34 cellular contexts compared by ENCODE assay signal in genomic region chr6:167872538-167873210, GRCh38. TPM values are rescaled to one million over a fixed set of nuclear protein-coding genes. Genes with fewer than 3 reads are reported as not detected.
DNase-seq lines count a peak whose midpoint lies in the region; ATAC-seq, FAIRE-seq and TF ChIP-seq lines count a peak whose summit lies in the region.
"Had no signal": no experiment of that assay in that cellular context is flagged by ENCODE, and none has a peak within 500 bp of the region (broad histone marks: within the 10 kb centered on the region; RNA-seq: fewer than 3 reads in every experiment).

No MANE protein-coding gene starts in this region.

- H3K36me3 ChIP-seq in KMS-11 (ENCODE audit: insufficient read depth) (no peaks in the 10 kb centered on the region), thyroid gland (peaks cover 4 to 9% of the 10 kb centered on the region in 2 donors)
- H3K36me3 ChIP-seq: uterus had no signal

- peaks cover 5% of the 10 kb centered on the region for H3K4me1 Mint-ChIP-seq in activated T-helper 1 cell treated with anti-CD3 and anti-CD28 coated beads, Interleukin-12 subunit alpha, Interleukin-12 subunit beta, Interleukin-2, Interleukin-4 antibody, amounts not matched to agents 30 ng/mL and 10 ng/mL and 1 ng/mL, durations not matched to agents 14 hours and 24 hours and 36 hours (ENCODE audit: low read depth)
- H3K4me1 Mint-ChIP-seq: GM23338, natural killer cell had no signal

- peak overlapping the region; percentile 12; the same call in 1 of the 2 replicates for H3K27ac ChIP-seq in KMS-11
- H3K27ac ChIP-seq in thyroid gland = no peak overlapping the region
- H3K27ac ChIP-seq: heart left ventricle, SK-N-MC, testis, uterus, VCaP had no signal

- intact Hi-C loops in activated T-helper 1 cell treated with anti-CD3 and anti-CD28 coated beads, Interleukin-12 subunit alpha, Interleukin-12 subunit beta, Interleukin-2, Interleukin-4 antibody, amounts not matched to agents 30 ng/mL and 10 ng/mL and 1 ng/mL, durations not matched to agents 14 hours and 24 hours and 36 hours (cut with micrococcal nuclease) = no loop called here
- intact Hi-C loops in thyroid gland (cut with DNase I) = no loop called here

- H3K4me1 ChIP-seq in KMS-11 (ENCODE audit: low read depth, poor library complexity, severe bottlenecking) (peaks cover 26% of the 10 kb centered on the region), thyroid gland (no peaks in the 10 kb centered on the region)
- H3K4me1 ChIP-seq: heart left ventricle, testis, uterus had no signal

- H3K27me3 Mint-ChIP-seq in activated T-helper 1 cell treated with anti-CD3 and anti-CD28 coated beads, Interleukin-12 subunit alpha, Interleukin-12 subunit beta, Interleukin-2, Interleukin-4 antibody, amounts not matched to agents 30 ng/mL and 10 ng/mL and 1 ng/mL, durations not matched to agents 14 hours and 24 hours and 36 hours (ENCODE audit: insufficient read depth) = peaks cover 2% of the 10 kb centered on the region
- H3K27me3 Mint-ChIP-seq: T-helper 17 cell had no signal

- in situ Hi-C loops in astrocyte of the spinal cord (cut with HindIII; ENCODE audit: low sequenced_read_pairs) = no loop called here

- TF ChIP-seq POLR2A in GM12891 (IDR thresholded peaks at IDR 0.05; ENCODE audit: low read depth, low read length) (no peak), thyroid gland (IDR thresholded peaks at IDR 0.05) (no peak)

- H3K9me3 ChIP-seq in thyroid gland = no peaks in the 10 kb centered on the region
- H3K9me3 ChIP-seq: heart left ventricle, MG63, testis, uterus had no signal

- no peak overlapping the region for H3K27ac Mint-ChIP-seq in activated T-helper 1 cell treated with anti-CD3 and anti-CD28 coated beads, Interleukin-12 subunit alpha, Interleukin-12 subunit beta, Interleukin-2, Interleukin-4 antibody, amounts not matched to agents 30 ng/mL and 10 ng/mL and 1 ng/mL, durations not matched to agents 14 hours and 24 hours and 36 hours
- H3K27ac Mint-ChIP-seq: effector memory CD8-positive, alpha-beta T cell; GM23338; natural killer cell; T-helper 17 cell had no signal

- H3K36me3 Mint-ChIP-seq in activated T-helper 1 cell treated with anti-CD3 and anti-CD28 coated beads, Interleukin-12 subunit alpha, Interleukin-12 subunit beta, Interleukin-2, Interleukin-4 antibody, amounts not matched to agents 30 ng/mL and 10 ng/mL and 1 ng/mL, durations not matched to agents 14 hours and 24 hours and 36 hours (ENCODE audit: low read depth) = peaks cover 15% of the 10 kb centered on the region
- H3K36me3 Mint-ChIP-seq: natural killer cell had no signal

- TF ChIP-seq CTCF in KMS-11 (conservative IDR thresholded peaks at IDR 0.05; ENCODE audit: low read depth, low read length) (no peak), astrocyte of the spinal cord (IDR thresholded peaks at IDR 0.05; ENCODE audit: low read depth, low read length) (no peak), thyroid gland (IDR thresholded peaks at IDR 0.05) (no peak)

- DNase-seq in GM12891 (ENCODE audit: insufficient read length, low spot score) (no peak), astrocyte of the spinal cord (ENCODE audit: low read depth, low spot score) (peak; percentile 56), thyroid gland (no peak), T-helper 9 cell (no peak)
- DNase-seq in activated T-helper 1 cell treated with anti-CD3 and anti-CD28 coated beads, Interleukin-12 subunit alpha, Interleukin-12 subunit beta, Interleukin-2, Interleukin-4 antibody, amounts not matched to agents 30 ng/mL and 10 ng/mL and 1 ng/mL, durations not matched to agents 14 hours and 24 hours and 36 hours (ENCODE audit: low spot score) = no peak
- DNase-seq: 8988T; activated CD4-positive, alpha-beta T cell treated with anti-CD3 and anti-CD28 coated beads for 48 hours; activated naive CD4-positive, alpha-beta T cell; activated T-cell treated with anti-CD3 and anti-CD28 coated beads, Interleukin-2, amount 50 U/mL, for 48 hours; cortex of kidney; effector memory CD8-positive, alpha-beta T cell; erythroblast; foreskin fibroblast; heart left ventricle; kidney glomerular epithelial cell; MG63; natural killer cell; NCI-H1417; NCI-H2029 treated with DMSO at 0.1 percent for 48 hours; NCI-H226; occipital lobe; stimulated activated naive CD4-positive, alpha-beta T cell; T-helper 17 cell; testis; uterus had no signal

- H3K4me2 ChIP-seq in KMS-11 = no peak overlapping the region; the same call in 1 of the 2 replicates
- H3K4me2 ChIP-seq: GM23338 had no signal

- H3K27me3 ChIP-seq in KMS-11 (ENCODE audit: insufficient read depth, low read depth) (no peaks in the 10 kb centered on the region), thyroid gland (no peaks in the 10 kb centered on the region)
- H3K27me3 ChIP-seq: heart left ventricle, MG63, testis, uterus had no signal

- no peaks in the 10 kb centered on the region for H4K20me1 ChIP-seq in KMS-11 (ENCODE audit: insufficient read depth)

- FAIRE-seq in GM12891 (lab: Jason Lieb, UNC) = peak; percentile 55
- FAIRE-seq: D721Med, GM19239 had no signal

- H3K9ac ChIP-seq in KMS-11 = no peak overlapping the region

- 93 to 97% methylated on average over 2 of the region's 2 CpGs for WGBS in thyroid gland, 2 donors

- H3K9me3 Mint-ChIP-seq in activated T-helper 1 cell treated with anti-CD3 and anti-CD28 coated beads, Interleukin-12 subunit alpha, Interleukin-12 subunit beta, Interleukin-2, Interleukin-4 antibody, amounts not matched to agents 30 ng/mL and 10 ng/mL and 1 ng/mL, durations not matched to agents 14 hours and 24 hours and 36 hours = no peaks in the 10 kb centered on the region
- H3K9me3 Mint-ChIP-seq: effector memory CD8-positive, alpha-beta T cell; GM23338; natural killer cell had no signal

- ATAC-seq in GM21529 (IDR thresholded peaks at IDR 0.05; ENCODE audit: unreplicated experiment) = peak; percentile 63
- ATAC-seq in HG03439 (IDR thresholded peaks at IDR 0.05; ENCODE audit: unreplicated experiment) = no peak
- ATAC-seq: effector memory CD8-positive, alpha-beta T cell; GM23338; heart left ventricle; natural killer cell; T-helper 17 cell had no signal

- H3K4me3 Mint-ChIP-seq in activated T-helper 1 cell treated with anti-CD3 and anti-CD28 coated beads, Interleukin-12 subunit alpha, Interleukin-12 subunit beta, Interleukin-2, Interleukin-4 antibody, amounts not matched to agents 30 ng/mL and 10 ng/mL and 1 ng/mL, durations not matched to agents 14 hours and 24 hours and 36 hours = no peak overlapping the region
- H3K4me3 Mint-ChIP-seq: effector memory CD8-positive, alpha-beta T cell; GM23338; natural killer cell; T-helper 17 cell had no signal

- H3K4me3 ChIP-seq in KMS-11 (IDR thresholded peaks at IDR 0.05; ENCODE audit: insufficient read depth, low read depth, low read length) = no peak overlapping the region
- H3K4me3 ChIP-seq in astrocyte of the spinal cord (ENCODE audit: low read depth, low read length) = no peak overlapping the region
- no peak overlapping the region for H3K4me3 ChIP-seq in thyroid gland (replicated peaks in 1 of 3)
- H3K4me3 ChIP-seq: GM23338, heart left ventricle, lung, MG63, SK-N-MC, testis, uterus had no signal

- no peak overlapping the region for H2AFZ ChIP-seq in KMS-11 (ENCODE audit: low read depth)
- H2AFZ ChIP-seq: GM23338 had no signal

- H3K79me2 ChIP-seq in KMS-11 (ENCODE audit: insufficient read depth, low read depth) = no peaks in the 10 kb centered on the region

TF ChIP-seq in GM12891, 5 proteins besides CTCF, POLR2A, EP300 and RAD21:
- TF ChIP-seq TAF1 (IDR thresholded peaks at IDR 0.05; ENCODE audit: low read depth, low read length) = no peak
- peak; percentile 42; the same call in 1 of the 2 replicates for TF ChIP-seq SPI1 (IDR thresholded peaks at IDR 0.05; ENCODE audit: low read depth, low read length)
TF ChIP-seq in GM12891: peak in this region for 1.

RNA-seq across cellular contexts. Expression of gene AFDN, which starts 46.0 kb away (rescaled TPM):
- 26.3 TPM for polyA plus RNA-seq in GM12891 (2012; ENCODE audit: low read depth, missing spikeins)
- 70.1 and 75.9 TPM in 2 replicates for total RNA-seq in activated T-helper 1 cell treated with anti-CD3 and anti-CD28 coated beads, Interleukin-12 subunit alpha, Interleukin-12 subunit beta, Interleukin-2, Interleukin-4 antibody, amounts not matched to agents 30 ng/mL and 10 ng/mL and 1 ng/mL, durations not matched to agents 14 hours and 24 hours and 36 hours
- total RNA-seq in thyroid gland = 100 to 1,000 TPM; 196 to 311 (median 224) TPM
